In genomic region chr15:93028111-93028631, GRCh38 we compare ENCODE assay signal across 9 cellular contexts.
DNase-seq lines count a peak whose midpoint lies in the region; ATAC-seq and TF ChIP-seq lines count a peak whose summit lies in the region.
"Had no signal": no experiment of that assay in that cellular context is flagged by ENCODE, and none has a peak within 500 bp of the region (broad histone marks: within the 10 kb centered on the region; RNA-seq: fewer than 3 reads in every experiment).

No MANE protein-coding gene starts in this region.

- H3K9me3 ChIP-seq in mucosa of rectum (ENCODE audit: control insufficient read depth in 2 of 2, low read length in 2 of 2), result no peaks in the 10 kb centered on the region
- H3K9me3 ChIP-seq in transverse colon, result no peaks in the 10 kb centered on the region

- peaks cover 35 to 39% of the 10 kb centered on the region in 2 donors for H3K36me3 ChIP-seq in mucosa of rectum (ENCODE audit: control insufficient read depth in 2 of 2, insufficient read depth in 2 of 2, low read length in 2 of 2)
- H3K36me3 ChIP-seq in transverse colon, result peaks cover 0 to 26% (median 4%) of the 10 kb centered on the region in 4 donors

- intact Hi-C loops in transverse colon (cut with DNase I; ENCODE audit: low total_unique reads), result loop anchor here (10.0 kb wide), 1 partner anchor 233 kb away; no protein-coding TSS in a partner anchor

- peak overlapping the region; percentile 86 to 95 for H3K27ac ChIP-seq in coronary artery
- H3K27ac ChIP-seq in mucosa of rectum (ENCODE audit: low read depth in 2 of 2, low read length in 2 of 2), result peak overlapping the region; percentile 53 to 72
- peak overlapping the region; percentile 76 to 86 (median 83) for H3K27ac ChIP-seq in transverse colon

- peak in 1 of 2 donors; percentile 0 for ATAC-seq in activated T-cell treated with anti-CD3 and anti-CD28 coated beads, Interleukin-2, amount 50 U/mL, for 72 hours (replicated peaks in 1 of 2)
- ATAC-seq in activated T-cell treated with anti-CD3 and anti-CD28 coated beads, Interleukin-2, amount 50 U/mL, for 4 hours, result no peak
- ATAC-seq in HG03175 (IDR thresholded peaks at IDR 0.05; ENCODE audit: unreplicated experiment) (no peak), GM18502 (IDR thresholded peaks at IDR 0.05; ENCODE audit: poor library complexity, unreplicated experiment) (no peak)

- H3K4me3 ChIP-seq in coronary artery (peak overlapping the region; percentile 50), mucosa of rectum (ENCODE audit: low read length in 2 of 2) (no peak overlapping the region), transverse colon (no peak overlapping the region)

- peaks cover 50% of the 10 kb centered on the region for H3K4me1 Mint-ChIP-seq in activated T-cell treated with anti-CD3 and anti-CD28 coated beads, Interleukin-2, amount 50 U/mL, for 72 hours (ENCODE audit: low read depth)
- peaks cover 44% of the 10 kb centered on the region for H3K4me1 Mint-ChIP-seq in activated T-cell treated with anti-CD3 and anti-CD28 coated beads, Interleukin-2, amount 50 U/mL, for 4 hours (ENCODE audit: low read depth)

- H3K27ac Mint-ChIP-seq in activated T-cell treated with anti-CD3 and anti-CD28 coated beads, Interleukin-2, amount 50 U/mL, for 72 hours, result peak overlapping the region; percentile 71

- no peak for TF ChIP-seq POLR2A in transverse colon (IDR thresholded peaks at IDR 0.05)

- H3K4me1 ChIP-seq in mucosa of rectum (ENCODE audit: control insufficient read depth in 2 of 2, insufficient read depth in 2 of 2, low read length in 2 of 2), result peaks cover 13 to 21% of the 10 kb centered on the region in 2 donors
- peaks cover 26 to 48% (median 40%) of the 10 kb centered on the region in 4 donors for H3K4me1 ChIP-seq in transverse colon

- H3K36me3 Mint-ChIP-seq in activated T-cell treated with anti-CD3 and anti-CD28 coated beads, Interleukin-2, amount 50 U/mL, for 72 hours (ENCODE audit: insufficient read depth in 2 of 2), result peaks cover 8 to 26% of the 10 kb centered on the region in 2 donors
- peaks cover 34% of the 10 kb centered on the region for H3K36me3 Mint-ChIP-seq in activated T-cell treated with anti-CD3 and anti-CD28 coated beads, Interleukin-2, amount 50 U/mL, for 4 hours (ENCODE audit: insufficient read depth)

- in situ Hi-C loops in transverse colon (cut with MboI; ENCODE audit: low pct_ligation_motif_present in 1 of 4, low pct_unique_long_range_greater_than_20kb in 1 of 4, low sequenced_read_pairs in 3 of 4), result loop anchor here in 3 of 4 donors (10.0 to 25.0 kb wide), 2 partner anchors 1084 to 1097 kb away; no protein-coding TSS in a partner anchor

- H3K27me3 ChIP-seq in mucosa of rectum (ENCODE audit: control insufficient read depth in 2 of 2, insufficient read depth in 2 of 2, low read length in 2 of 2), result peaks cover 0 to 2% of the 10 kb centered on the region in 2 donors
- no peaks in the 10 kb centered on the region for H3K27me3 ChIP-seq in transverse colon

- WGBS in transverse colon (ENCODE audit: low coverage in 1 of 2), 2 donors, result 63 to 67% methylated on average over 1 to 13 of the region's 13 CpGs

- no peak overlapping the region for H3K9ac ChIP-seq in mucosa of rectum (ENCODE audit: low read depth in 1 of 2, low read length in 2 of 2)

- no peaks in the 10 kb centered on the region for H3K27me3 Mint-ChIP-seq in activated T-cell treated with anti-CD3 and anti-CD28 coated beads, Interleukin-2, amount 50 U/mL, for 72 hours (ENCODE audit: low read depth)
- H3K27me3 Mint-ChIP-seq in activated T-cell treated with anti-CD3 and anti-CD28 coated beads, Interleukin-2, amount 50 U/mL, for 4 hours (ENCODE audit: low read depth), result no peaks in the 10 kb centered on the region
- H3K27me3 Mint-ChIP-seq: CD4-positive, CD25-positive, alpha-beta regulatory T cell had no signal

- CTCF ChIA-PET in HEK293T (lab: Yijun Ruan, JAX), result interaction anchor here (0.5 to 6.8 kb wide), 7 partner anchors 17 to 1091 kb away, joined by 3 to 73 read pairs (median 3); partner anchors contain the start of gene RGMA

- peaks cover 0 to under 1% of the 10 kb centered on the region in 2 donors for H3K9me3 Mint-ChIP-seq in activated T-cell treated with anti-CD3 and anti-CD28 coated beads, Interleukin-2, amount 50 U/mL, for 72 hours
- H3K9me3 Mint-ChIP-seq in activated T-cell treated with anti-CD3 and anti-CD28 coated beads, Interleukin-2, amount 50 U/mL, for 4 hours, result no peaks in the 10 kb centered on the region
- H3K9me3 Mint-ChIP-seq: CD4-positive, CD25-positive, alpha-beta regulatory T cell had no signal

- H3K4me3 Mint-ChIP-seq in activated T-cell treated with anti-CD3 and anti-CD28 coated beads, Interleukin-2, amount 50 U/mL, for 72 hours, result no peak overlapping the region
- no peak overlapping the region for H3K4me3 Mint-ChIP-seq in activated T-cell treated with anti-CD3 and anti-CD28 coated beads, Interleukin-2, amount 50 U/mL, for 4 hours

- no peak for TF ChIP-seq CTCF in coronary artery (IDR thresholded peaks at IDR 0.05)
- TF ChIP-seq CTCF in transverse colon (IDR thresholded peaks at IDR 0.05), result no peak

- DNase-seq in activated T-cell treated with anti-CD3 and anti-CD28 coated beads, Interleukin-2, amount 50 U/mL, for 72 hours, result no peak
- DNase-seq in activated T-cell treated with anti-CD3 and anti-CD28 coated beads, Interleukin-2, amount 50 U/mL, for 4 hours, result no peak
- DNase-seq in coronary artery (ENCODE audit: low spot score) (no peak), transverse colon (no peak), HEK293T (ENCODE audit: extremely low spot score) (no peak)

- POLR2A ChIA-PET in HEK293T (lab: Yijun Ruan, JAX), result interaction anchor here (0.8 kb wide), 1 partner anchor 217 kb away, joined by 3 read pairs; no protein-coding TSS in a partner anchor

- TF ChIP-seq EP300 in transverse colon (IDR thresholded peaks at IDR 0.05; ENCODE audit: low read depth), result no peak

TF ChIP-seq in HEK293T, 16 proteins besides CTCF, POLR2A, EP300 and RAD21:
- TF ChIP-seq FOXA1 (IDR thresholded peaks at IDR 0.05) (no peak), FOXK2 (IDR thresholded peaks at IDR 0.05) (no peak)
